In genomic region chr1:15994590-15995351, GRCh38 we compare ENCODE assay signal across 9 cellular contexts. TPM values are rescaled to one million over a fixed set of nuclear protein-coding genes. Genes with fewer than 3 reads are reported as not detected.
DNase-seq lines count a peak whose midpoint lies in the region; ATAC-seq, FAIRE-seq and TF ChIP-seq lines count a peak whose summit lies in the region.
"Had no signal": no experiment of that assay in that cellular context is flagged by ENCODE, and none has a peak within 500 bp of the region (broad histone marks: within the 10 kb centered on the region; RNA-seq: fewer than 3 reads in every experiment).

No MANE protein-coding gene starts in this region.

- no peak overlapping the region for H3K27ac ChIP-seq in ascending aorta

- no peaks in the 10 kb centered on the region for H3K36me3 ChIP-seq in ascending aorta

- no peak overlapping the region for H3K4me3 Mint-ChIP-seq in immature natural killer cell

- peak; percentile 78 to 93 (median 91) for TF ChIP-seq CTCF in ascending aorta (IDR thresholded peaks at IDR 0.05)

- no peak overlapping the region for H3K4me3 ChIP-seq in ascending aorta

- FAIRE-seq in GM19239 (lab: Jason Lieb, UNC) = peak; percentile 83

- H3K9me3 ChIP-seq in ascending aorta = no peaks in the 10 kb centered on the region

- DNase-seq in ACHN = peak; percentile 55
- no peak for DNase-seq in GM19239 (ENCODE audit: insufficient read length, low spot score)
- DNase-seq in SW480 (ENCODE audit: low spot score) = peak; percentile 41
- peak in 1 of 2 donors; percentile 75 for DNase-seq in ascending aorta (ENCODE audit: low spot score in 2 of 2)
- DNase-seq in immature natural killer cell = peak; percentile 11 to 43 (median 22)
- peak; percentile 46 to 55 for DNase-seq in stimulated activated CD4-positive, alpha-beta T cell treated with anti-CD3 and anti-CD28 coated beads, Interleukin-2, amount 100 ng/mL, for 48 hours
- DNase-seq in NCI-H1930 (lab: John Stamatoyannopoulos, UW) = no peak

- H3K9me3 Mint-ChIP-seq in immature natural killer cell = no peaks in the 10 kb centered on the region

- ATAC-seq in GM18873 (IDR thresholded peaks at IDR 0.05; ENCODE audit: low FRiP score, unreplicated experiment) = no peak

- H3K27me3 ChIP-seq in ascending aorta = no peaks in the 10 kb centered on the region

- no peaks in the 10 kb centered on the region for H3K4me1 ChIP-seq in ascending aorta

- in situ Hi-C loops in ACHN (cut with HindIII; ENCODE audit: low pct_ligation_motif_present, low pct_unique_long_range_greater_than_20kb, low sequenced_read_pairs) = no loop called here

- H3K27me3 Mint-ChIP-seq in immature natural killer cell (ENCODE audit: low read depth in 3 of 3) = peaks cover 0 to 12% (median 2%) of the 10 kb centered on the region in 3 donors

- intact Hi-C loops in ascending aorta (cut with DNase I) = loop anchor here (1.0 kb wide), 1 partner anchor 202 kb away; no protein-coding TSS in a partner anchor

- H3K36me3 Mint-ChIP-seq in immature natural killer cell = no peaks in the 10 kb centered on the region

- H3K4me1 Mint-ChIP-seq in immature natural killer cell = no peaks in the 10 kb centered on the region

- H3K27ac Mint-ChIP-seq in immature natural killer cell = no peak overlapping the region

RNA-seq across cellular contexts. Expression of gene SRARP, which starts 9.3 kb away (rescaled TPM):
- total RNA-seq in ascending aorta = not detected
- polyA plus RNA-seq in immature natural killer cell = not detected
- total RNA-seq: glomerular endothelial cell had no signal

RNA-seq across cellular contexts. Expression of gene ZBTB17, which starts 18.9 kb away (rescaled TPM):
- total RNA-seq in ascending aorta = 155 TPM
- 10 to 100 TPM in 1 of 3 donors, 1 to 10 TPM in 2; 6.1 to 21.4 (median 7.0) TPM for polyA plus RNA-seq in immature natural killer cell

RNA-seq across cellular contexts. Expression of gene HSPB7, which starts 23.1 kb away (rescaled TPM):
- 191 TPM for total RNA-seq in ascending aorta
- not detected for polyA plus RNA-seq in immature natural killer cell
- total RNA-seq: glomerular endothelial cell had no signal

RNA-seq across cellular contexts. Expression of gene CLCNKA, which starts 27.1 kb away (rescaled TPM):
- total RNA-seq in ascending aorta = not detected
- polyA plus RNA-seq in immature natural killer cell = not detected
- total RNA-seq: glomerular endothelial cell had no signal

RNA-seq across cellular contexts. Expression of gene CLCNKB, which starts 48.8 kb away (rescaled TPM):
- total RNA-seq in ascending aorta = not detected
- polyA plus RNA-seq in immature natural killer cell = not detected
- total RNA-seq: glomerular endothelial cell had no signal

Comparison
In these comparisons a context has a peak if more than half of its experiments do, and no peak if none do; other contexts are left out.
1. DNase-seq: peak in ACHN (single experiment), SW480 (single experiment), immature natural killer cell (3 of 3) and stimulated activated CD4-positive, alpha-beta T cell treated with anti-CD3 and anti-CD28 coated beads, Interleukin-2, amount 100 ng/mL, for 48 hours (2 of 2); none in GM19239 (single experiment) and NCI-H1930 (0 of 2).